Comparison of ENCODE assay signal across 8 cellular contexts in the genomic region with DNA sequence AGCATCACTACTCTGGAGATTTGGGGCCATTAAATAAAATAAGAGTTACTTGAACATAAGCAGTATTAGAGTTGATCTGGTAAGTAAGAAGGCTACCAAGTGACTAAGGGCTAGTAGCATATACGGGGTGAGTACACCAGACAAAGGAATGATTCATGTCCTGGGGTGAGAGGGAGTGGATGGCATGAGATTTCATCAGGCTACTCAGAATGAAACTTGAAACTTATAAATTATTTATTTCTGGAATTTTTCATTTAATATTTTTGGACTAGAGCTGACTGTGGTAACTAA. TPM values are rescaled to one million over a fixed set of nuclear protein-coding genes. Genes with fewer than 3 reads are reported as not detected.
DNase-seq lines count a peak whose midpoint lies in the region; ATAC-seq lines count a peak whose summit lies in the region.

No MANE protein-coding gene starts in this region.

- peak; percentile 61 to 66 for ATAC-seq in activated CD4-positive, CD25-positive, alpha-beta regulatory T cell treated with anti-CD3 and anti-CD28 coated beads, Interleukin-2, amount 50 U/mL, for 24 hours
- ATAC-seq in T-cell (replicated peaks in 1 of 4): no peak
- ATAC-seq in stimulated activated naive B cell treated with anti-CD40 and anti-IgM and Interleukin-4, amounts not matched to agents 10 μg/mL and 1 μg/mL and 100 μg/mL, for 72 hours (replicated peaks): no peak
- no peak for ATAC-seq in GM18907 (IDR thresholded peaks at IDR 0.05; ENCODE audit: unreplicated experiment)

- peaks cover 56% of the 10 kb centered on the region for H3K36me3 Mint-ChIP-seq in T-cell
- H3K36me3 Mint-ChIP-seq in stimulated activated naive CD8-positive, alpha-beta T cell treated with anti-CD3 and anti-CD28 coated beads, Interleukin-15, Interleukin-2, amounts not matched to agents 100 ng/mL and 50 ng/mL, for 24 hours (ENCODE audit: low read depth): peaks cover 35% of the 10 kb centered on the region
- peaks cover 7 to 14% of the 10 kb centered on the region in 2 donors for H3K36me3 Mint-ChIP-seq in stimulated activated naive B cell treated with anti-CD40 and anti-IgM and Interleukin-4, amounts not matched to agents 10 μg/mL and 1 μg/mL and 100 μg/mL, for 72 hours

- H3K9me3 Mint-ChIP-seq in T-cell: no peaks in the 10 kb centered on the region
- no peaks in the 10 kb centered on the region for H3K9me3 Mint-ChIP-seq in stimulated activated naive CD8-positive, alpha-beta T cell treated with anti-CD3 and anti-CD28 coated beads, Interleukin-15, Interleukin-2, amounts not matched to agents 100 ng/mL and 50 ng/mL, for 24 hours
- H3K9me3 Mint-ChIP-seq in stimulated activated naive B cell treated with anti-CD40 and anti-IgM and Interleukin-4, amounts not matched to agents 10 μg/mL and 1 μg/mL and 100 μg/mL, for 72 hours: no peaks in the 10 kb centered on the region

- H3K4me3 Mint-ChIP-seq in T-cell: peak overlapping the region; percentile 97 to 100 (median 99)
- peak overlapping the region; percentile 97 for H3K4me3 Mint-ChIP-seq in stimulated activated naive CD8-positive, alpha-beta T cell treated with anti-CD3 and anti-CD28 coated beads, Interleukin-15, Interleukin-2, amounts not matched to agents 100 ng/mL and 50 ng/mL, for 24 hours
- H3K4me3 Mint-ChIP-seq in stimulated activated naive B cell treated with anti-CD40 and anti-IgM and Interleukin-4, amounts not matched to agents 10 μg/mL and 1 μg/mL and 100 μg/mL, for 72 hours: no peak overlapping the region

- no peaks in the 10 kb centered on the region for H3K27me3 Mint-ChIP-seq in T-cell
- no peaks in the 10 kb centered on the region for H3K27me3 Mint-ChIP-seq in stimulated activated naive CD8-positive, alpha-beta T cell treated with anti-CD3 and anti-CD28 coated beads, Interleukin-15, Interleukin-2, amounts not matched to agents 100 ng/mL and 50 ng/mL, for 24 hours
- peaks cover 0 to 10% of the 10 kb centered on the region in 2 donors for H3K27me3 Mint-ChIP-seq in stimulated activated naive B cell treated with anti-CD40 and anti-IgM and Interleukin-4, amounts not matched to agents 10 μg/mL and 1 μg/mL and 100 μg/mL, for 72 hours

- peak overlapping the region; percentile 99 for H3K27ac Mint-ChIP-seq in T-cell
- peak overlapping the region; percentile 99 for H3K27ac Mint-ChIP-seq in stimulated activated naive CD8-positive, alpha-beta T cell treated with anti-CD3 and anti-CD28 coated beads, Interleukin-15, Interleukin-2, amounts not matched to agents 100 ng/mL and 50 ng/mL, for 24 hours
- H3K27ac Mint-ChIP-seq in stimulated activated naive B cell treated with anti-CD40 and anti-IgM and Interleukin-4, amounts not matched to agents 10 μg/mL and 1 μg/mL and 100 μg/mL, for 72 hours: no peak overlapping the region

- no peak for DNase-seq in activated CD4-positive, CD25-positive, alpha-beta regulatory T cell treated with anti-CD3 and anti-CD28 coated beads, Interleukin-2, amount 50 U/mL, for 72 hours
- no peak for DNase-seq in T-cell
- DNase-seq in fibroblast of peridontal ligament (ENCODE audit: extremely low read depth): peak; percentile 98
- no peak for DNase-seq in stimulated activated naive B cell treated with anti-CD40 and anti-IgM and Interleukin-4, amounts not matched to agents 10 μg/mL and 1 μg/mL and 100 μg/mL, for 72 hours
- no peak for DNase-seq in NCI-H146 (lab: John Stamatoyannopoulos, UW)

- CTCF ChIA-PET in T-cell (lab: Charles Lee): interaction anchor here in 1 of 2 donors (1.6 kb wide), 1 partner anchor 293 kb away, joined by 3 read pairs; no protein-coding TSS in a partner anchor

- peaks cover 58 to 67% (median 61%) of the 10 kb centered on the region in 3 donors for H3K4me1 Mint-ChIP-seq in T-cell
- peaks cover 80% of the 10 kb centered on the region for H3K4me1 Mint-ChIP-seq in stimulated activated naive CD8-positive, alpha-beta T cell treated with anti-CD3 and anti-CD28 coated beads, Interleukin-15, Interleukin-2, amounts not matched to agents 100 ng/mL and 50 ng/mL, for 24 hours (ENCODE audit: low read depth)
- peaks cover 22 to 44% of the 10 kb centered on the region in 2 donors for H3K4me1 Mint-ChIP-seq in stimulated activated naive B cell treated with anti-CD40 and anti-IgM and Interleukin-4, amounts not matched to agents 10 μg/mL and 1 μg/mL and 100 μg/mL, for 72 hours

- POLR2A ChIA-PET in T-cell (lab: Charles Lee): interaction anchor here in 1 of 2 donors (0.6 kb wide), 1 partner anchor 273 kb away, joined by 3 read pairs; no protein-coding TSS in a partner anchor

RNA-seq across cellular contexts. Expression of a gene that starts 2.3 kb away (rescaled TPM):
- 100 to 1,000 TPM; 132 to 195 (median 164) TPM for total RNA-seq in T-cell

RNA-seq across cellular contexts. Expression of a gene that starts 50.9 kb away (rescaled TPM):
- not detected for total RNA-seq in T-cell

Comparison
In these comparisons a context has a peak if more than half of its experiments do, and no peak if none do; other contexts are left out.
1. ATAC-seq: peak in activated CD4-positive, CD25-positive, alpha-beta regulatory T cell treated with anti-CD3 and anti-CD28 coated beads, Interleukin-2, amount 50 U/mL, for 24 hours (2 of 2); none in T-cell (0 of 4), stimulated activated naive B cell treated with anti-CD40 and anti-IgM and Interleukin-4, amounts not matched to agents 10 μg/mL and 1 μg/mL and 100 μg/mL, for 72 hours (0 of 2) and GM18907 (single experiment).
2. H3K4me3 Mint-ChIP-seq: peak in T-cell (3 of 3) and stimulated activated naive CD8-positive, alpha-beta T cell treated with anti-CD3 and anti-CD28 coated beads, Interleukin-15, Interleukin-2, amounts not matched to agents 100 ng/mL and 50 ng/mL, for 24 hours (single experiment); none in stimulated activated naive B cell treated with anti-CD40 and anti-IgM and Interleukin-4, amounts not matched to agents 10 μg/mL and 1 μg/mL and 100 μg/mL, for 72 hours (0 of 2).